16 cellular contexts compared by ENCODE assay signal in the genomic region with DNA sequence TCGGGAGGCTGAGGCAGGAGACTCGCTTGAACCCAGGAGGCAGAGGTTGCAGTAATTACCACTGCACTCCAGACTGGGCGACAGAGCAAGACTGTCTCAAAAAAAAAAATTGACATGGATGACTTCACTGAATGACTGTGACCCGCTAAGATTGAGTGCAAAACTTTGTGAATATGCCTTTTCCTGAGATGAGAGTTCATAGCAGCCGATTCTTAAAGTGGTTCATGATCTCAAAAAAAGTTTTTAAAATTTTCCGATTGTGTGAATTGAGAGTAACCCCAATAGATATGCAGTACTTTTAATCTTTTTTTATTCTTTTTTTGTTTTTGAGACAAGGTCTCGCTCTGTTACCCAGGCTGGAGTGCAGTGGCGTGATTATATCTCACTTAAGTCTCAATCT. TPM values are rescaled to one million over a fixed set of nuclear protein-coding genes. Genes with fewer than 3 reads are reported as not detected.
A peak's percentile ranks its signal among the peaks of the same experiment; 100 is the strongest.
DNase-seq lines count a peak whose midpoint lies in the region; ATAC-seq and TF ChIP-seq lines count a peak whose summit lies in the region.
"Had no signal": no experiment of that assay in that cellular context is flagged by ENCODE, and none has a peak within 500 bp of the region (broad histone marks: within the 10 kb centered on the region; RNA-seq: fewer than 3 reads in every experiment).

No MANE protein-coding gene starts in this region.

- no peaks in the 10 kb centered on the region for H3K9me3 ChIP-seq in mammary epithelial cell (replicated peaks; ENCODE audit: insufficient read depth, low read length)
- no peaks in the 10 kb centered on the region for H3K9me3 ChIP-seq in OCI-LY7 (ENCODE audit: low read length)
- no peaks in the 10 kb centered on the region for H3K9me3 ChIP-seq in endodermal cell (ENCODE audit: control insufficient read depth, low read length)
- H3K9me3 ChIP-seq: neutrophil had no signal

- H2AFZ ChIP-seq in mammary epithelial cell (ENCODE audit: low read depth, low read length) = no peak overlapping the region
- H2AFZ ChIP-seq in OCI-LY7 (ENCODE audit: low read length) = peak overlapping the region; percentile 88; the same call in 1 of the 2 replicates

- POLR2A ChIA-PET in MCF 10A (lab: Yijun Ruan, JAX) (interaction anchor here (0.6 to 2.1 kb wide), 7 partner anchors 36 to 273 kb away, joined by 3 to 17 read pairs (median 6); a partner anchor contains a TSS), OCI-LY7 (lab: Charles Lee) (interaction anchor here (0.6 to 3.2 kb wide), 10 partner anchors 10 to 1981 kb away, joined by 3 to 20 read pairs (median 4); a partner anchor contains a TSS)

- peaks cover 7% of the 10 kb centered on the region for H3K4me1 ChIP-seq in mammary epithelial cell (ENCODE audit: insufficient read depth, low read length)
- peaks cover 58% of the 10 kb centered on the region for H3K4me1 ChIP-seq in OCI-LY7 (ENCODE audit: insufficient read depth, low read length, poor library complexity, severe bottlenecking)
- no peaks in the 10 kb centered on the region for H3K4me1 ChIP-seq in endodermal cell (ENCODE audit: control insufficient read depth, insufficient read depth, low read length)

- H4K20me1 ChIP-seq in mammary epithelial cell (ENCODE audit: insufficient read depth, low read length) (no peaks in the 10 kb centered on the region), OCI-LY7 (ENCODE audit: insufficient read depth, low read length) (no peaks in the 10 kb centered on the region)

- no peaks in the 10 kb centered on the region for H3K36me3 ChIP-seq in mammary epithelial cell (ENCODE audit: insufficient read depth, low read length)
- H3K36me3 ChIP-seq in OCI-LY7 (ENCODE audit: insufficient read depth, low read length) = no peaks in the 10 kb centered on the region
- H3K36me3 ChIP-seq in endodermal cell (ENCODE audit: control insufficient read depth, insufficient read depth, low read length) = no peaks in the 10 kb centered on the region
- H3K36me3 ChIP-seq: neutrophil had no signal

- H3K4me3 ChIP-seq in mammary epithelial cell (replicated peaks in 1 of 3; ENCODE audit: insufficient read depth in 1 of 3, low read depth in 2 of 3, low read length in 3 of 3) (no peak overlapping the region), OCI-LY7 (ENCODE audit: low read depth, low read length, poor library complexity, severe bottlenecking) (peak overlapping the region; percentile 73), endodermal cell (ENCODE audit: low read length) (no peak overlapping the region)

- no peak overlapping the region for H3K27ac Mint-ChIP-seq in MCF 10A (ENCODE audit: low read depth, unreplicated experiment)
- H3K27ac Mint-ChIP-seq in endodermal cell = no peak overlapping the region
- peak overlapping the region; percentile 93 for H3K27ac Mint-ChIP-seq in stimulated activated memory B cell treated with anti-CD40 and anti-IgM and Interleukin-4, amounts not matched to agents 10 μg/mL and 1 μg/mL and 100 μg/mL, for 72 hours

- H3K4me2 ChIP-seq in mammary epithelial cell (ENCODE audit: insufficient read depth, low read depth, low read length) = no peak overlapping the region
- H3K4me2 ChIP-seq in OCI-LY7 (ENCODE audit: low read length) = peak overlapping the region; percentile 92

- BruUV-seq in MCF 10A (replicated peaks; lab: Mats Ljungman, UMichigan) (no TSS peak), mammary epithelial cell (replicated peaks; lab: Mats Ljungman, UMichigan) (no TSS peak), OCI-LY7 (replicated peaks; lab: Mats Ljungman, UMichigan) (no TSS peak)

- CTCF ChIA-PET in MCF 10A (lab: Yijun Ruan, JAX) (interaction anchor here (0.6 to 1.3 kb wide), 3 partner anchors 12 to 64 kb away, joined by 3 to 7 read pairs (median 4); no protein-coding TSS in a partner anchor), mammary epithelial cell (lab: Charles Lee; ENCODE audit: low non-redundant PET) (no interaction called here), OCI-LY7 (lab: Charles Lee; ENCODE audit: unreplicated experiment) (no interaction called here)

- H3K9ac ChIP-seq in mammary epithelial cell (ENCODE audit: insufficient read depth, low read length) (no peak overlapping the region), endodermal cell (ENCODE audit: extremely low read depth, low read length, poor library complexity, severe bottlenecking) (no peak overlapping the region)

- TF ChIP-seq CTCF in MCF 10A (IDR thresholded peaks at IDR 0.05; ENCODE audit: unreplicated experiment) (no peak), mammary epithelial cell (conservative IDR thresholded peaks at IDR 0.05 in 1 of 2, IDR thresholded peaks at IDR 0.05 in 1 of 2; ENCODE audit: extremely low read depth in 1 of 2, insufficient read depth in 1 of 2, low read depth in 1 of 2, low read length in 2 of 2) (no peak), OCI-LY7 (conservative IDR thresholded peaks at IDR 0.05; ENCODE audit: low read length) (no peak), endodermal cell (conservative IDR thresholded peaks at IDR 0.05) (no peak)

- H3K9me3 Mint-ChIP-seq in MCF 10A (ENCODE audit: unreplicated experiment) (no peaks in the 10 kb centered on the region), endodermal cell (no peaks in the 10 kb centered on the region)
- H3K9me3 Mint-ChIP-seq in stimulated activated memory B cell treated with anti-CD40 and anti-IgM and Interleukin-4, amounts not matched to agents 10 μg/mL and 1 μg/mL and 100 μg/mL, for 72 hours = no peaks in the 10 kb centered on the region

- in situ Hi-C loops in mammary epithelial cell (cut with MboI; ENCODE audit: low sequenced_read_pairs in 2 of 2) = loop anchor here (10.0 kb wide), 1 partner anchor 210 kb away; no protein-coding TSS in a partner anchor

- H3K27me3 ChIP-seq in mammary epithelial cell (ENCODE audit: insufficient read depth, low read length) (no peaks in the 10 kb centered on the region), endodermal cell (ENCODE audit: control insufficient read depth, insufficient read depth, low read length, poor library complexity, severe bottlenecking) (no peaks in the 10 kb centered on the region)
- H3K27me3 ChIP-seq: neutrophil had no signal

- H3K27me3 Mint-ChIP-seq in MCF 10A (ENCODE audit: insufficient read depth, unreplicated experiment) (no peaks in the 10 kb centered on the region), endodermal cell (ENCODE audit: insufficient read depth) (peaks cover 3% of the 10 kb centered on the region)
- H3K27me3 Mint-ChIP-seq in stimulated activated memory B cell treated with anti-CD40 and anti-IgM and Interleukin-4, amounts not matched to agents 10 μg/mL and 1 μg/mL and 100 μg/mL, for 72 hours = no peaks in the 10 kb centered on the region

- WGBS in mammary epithelial cell (ENCODE audit: low coverage, missing lambda C conversion rate) = 97% methylated on average over 8 of the region's 8 CpGs
- WGBS in endodermal cell (ENCODE audit: insufficient coverage in 1 of 2, insufficient read length in 1 of 2), 2 experiments = 93 to 94% methylated on average over 6 to 8 of the region's 8 CpGs

- no peak for ATAC-seq in stimulated activated memory B cell treated with anti-CD40 and anti-IgM and Interleukin-4, amounts not matched to agents 10 μg/mL and 1 μg/mL and 100 μg/mL, for 72 hours
- ATAC-seq: left ventricle myocardium superior had no signal

- H3K36me3 Mint-ChIP-seq in MCF 10A (ENCODE audit: insufficient read depth, unreplicated experiment) (peaks cover 22% of the 10 kb centered on the region), endodermal cell (ENCODE audit: low read depth) (peaks cover 3% of the 10 kb centered on the region)
- no peaks in the 10 kb centered on the region for H3K36me3 Mint-ChIP-seq in stimulated activated memory B cell treated with anti-CD40 and anti-IgM and Interleukin-4, amounts not matched to agents 10 μg/mL and 1 μg/mL and 100 μg/mL, for 72 hours

- H3K4me3 Mint-ChIP-seq in MCF 10A (ENCODE audit: unreplicated experiment) (peak overlapping the region; percentile 78), endodermal cell (peak overlapping the region; percentile 77)
- peak overlapping the region; percentile 59 for H3K4me3 Mint-ChIP-seq in stimulated activated memory B cell treated with anti-CD40 and anti-IgM and Interleukin-4, amounts not matched to agents 10 μg/mL and 1 μg/mL and 100 μg/mL, for 72 hours

- intact Hi-C loops in MCF 10A (cut with micrococcal nuclease) (no loop called here), mammary epithelial cell (cut with micrococcal nuclease) (no loop called here), OCI-LY7 (cut with micrococcal nuclease; ENCODE audit: unreplicated experiment) (no loop called here), posterior vena cava (cut with DNase I) (no loop called here)

- no peaks in the 10 kb centered on the region for H3K79me2 ChIP-seq in mammary epithelial cell (ENCODE audit: insufficient read depth, low read length)
- H3K79me2 ChIP-seq in OCI-LY7 (ENCODE audit: insufficient read depth, low read depth, low read length) = no peaks in the 10 kb centered on the region

- H3K4me1 Mint-ChIP-seq in MCF 10A (ENCODE audit: insufficient read depth, unreplicated experiment) (no peaks in the 10 kb centered on the region), endodermal cell (no peaks in the 10 kb centered on the region)
- peaks cover 47% of the 10 kb centered on the region for H3K4me1 Mint-ChIP-seq in stimulated activated memory B cell treated with anti-CD40 and anti-IgM and Interleukin-4, amounts not matched to agents 10 μg/mL and 1 μg/mL and 100 μg/mL, for 72 hours

- no peak for DNase-seq in MCF 10A (ENCODE audit: unreplicated experiment)
- no peak for DNase-seq in mammary epithelial cell
- DNase-seq in OCI-LY7 (ENCODE audit: low spot score) = no peak
- DNase-seq in endodermal cell = no peak
- DNase-seq in NCI-H2171 (lab: John Stamatoyannopoulos, UW) = no peak
- DNase-seq in posterior vena cava (ENCODE audit: low spot score) = no peak
- DNase-seq in cerebellar cortex (ENCODE audit: low spot score) = no peak
- DNase-seq: activated CD4-positive, alpha-beta T cell treated with anti-CD3 and anti-CD28 coated beads for 1 hour; activated effector memory CD4-positive, alpha-beta T cell treated with Interleukin-2 at 50 U/mL for 16 hours; DMS153; effector memory CD4-positive, alpha-beta T cell; left ventricle myocardium superior; NCI-H2107; NCI-H82 had no signal

- H3K27ac ChIP-seq in mammary epithelial cell (ENCODE audit: insufficient read depth, low read depth, low read length) (no peak overlapping the region), OCI-LY7 (ENCODE audit: low read depth, low read length, poor library complexity, severe bottlenecking) (peak overlapping the region; percentile 4), endodermal cell (ENCODE audit: low read depth, low read length) (no peak overlapping the region)

- no peaks in the 10 kb centered on the region for H3K9me2 ChIP-seq in OCI-LY7 (ENCODE audit: insufficient read depth, low read length)

- dilution Hi-C loops in mammary epithelial cell (cut with HindIII; ENCODE audit: low sequenced_read_pairs) = no loop called here

RNA-seq across cellular contexts. Expression of a gene that starts 1.2 kb away (rescaled TPM):
- 36.5 and 38.9 TPM in 2 replicates for total RNA-seq in MCF 10A (2022)
- 10 to 100 TPM; 19.4 to 36.0 TPM for total RNA-seq in mammary epithelial cell
- polyA plus RNA-seq in mammary epithelial cell = 12.4 TPM
- polyA minus RNA-seq in mammary epithelial cell = 119 TPM
- total RNA-seq in OCI-LY7 (2014; rRNA removed; shearing (Covaris generic)) = 4.0 and 8.7 TPM in 2 replicates
- 19.9 and 21.0 TPM in 2 replicates for total RNA-seq in OCI-LY7 (2022)
- total RNA-seq in endodermal cell = 10 to 100 TPM; 29.5 to 44.9 TPM
- polyA plus RNA-seq in endodermal cell (2013, experiment 1 of 2) = 41.6 TPM
- polyA plus RNA-seq in endodermal cell (2013, experiment 2 of 2) = 30.6 TPM
- total RNA-seq in posterior vena cava = 10 to 100 TPM; 24.0 to 35.8 TPM

RNA-seq across cellular contexts. Expression of a gene that starts 32.1 kb away (rescaled TPM):
- 32.0 and 36.5 TPM in 2 replicates for total RNA-seq in MCF 10A (2022)
- total RNA-seq in mammary epithelial cell = 10 to 100 TPM; 17.7 to 26.5 TPM
- polyA plus RNA-seq in mammary epithelial cell = 18.2 TPM
- polyA minus RNA-seq in mammary epithelial cell = 12.5 TPM
- 8.3 and 11.4 TPM in 2 replicates for total RNA-seq in OCI-LY7 (2014; rRNA removed; shearing (Covaris generic))
- total RNA-seq in OCI-LY7 (2022) = 29.7 and 30.6 TPM in 2 replicates
- total RNA-seq in endodermal cell = 10 to 100 TPM; 15.2 TPM
- polyA plus RNA-seq in endodermal cell (2013, experiment 1 of 2) = 11.9 TPM
- 11.4 TPM for polyA plus RNA-seq in endodermal cell (2013, experiment 2 of 2)
- 10 to 100 TPM; 21.5 to 34.5 TPM for total RNA-seq in posterior vena cava
